13 cellular contexts compared by ENCODE assay signal in genomic region chr5:151038292-151038745, GRCh38. TPM values are rescaled to one million over a fixed set of nuclear protein-coding genes. Genes with fewer than 3 reads are reported as not detected.
A peak's percentile ranks its signal among the peaks of the same experiment; 100 is the strongest.
DNase-seq lines count a peak whose midpoint lies in the region; ATAC-seq, FAIRE-seq and TF ChIP-seq lines count a peak whose summit lies in the region.
"Had no signal": no experiment of that assay in that cellular context is flagged by ENCODE, and none has a peak within 500 bp of the region (broad histone marks: within the 10 kb centered on the region; RNA-seq: fewer than 3 reads in every experiment).

No MANE protein-coding gene starts in this region.

- H3K27ac Mint-ChIP-seq in Calu3 (ENCODE audit: unreplicated experiment): peak overlapping the region; percentile 55
- H3K27ac Mint-ChIP-seq in activated naive CD8-positive, alpha-beta T cell treated with anti-CD3 and anti-CD28 coated beads, Interleukin-2, amount 50 U/mL, for 24 hours: peak overlapping the region; percentile 47

- no peaks in the 10 kb centered on the region for H3K27me3 Mint-ChIP-seq in Calu3 (ENCODE audit: unreplicated experiment)
- no peaks in the 10 kb centered on the region for H3K27me3 Mint-ChIP-seq in activated naive CD8-positive, alpha-beta T cell treated with anti-CD3 and anti-CD28 coated beads, Interleukin-2, amount 50 U/mL, for 24 hours

- H3K4me1 ChIP-seq in kidney (ENCODE audit: control insufficient read depth in 1 of 2, insufficient read depth in 1 of 2, low read depth in 1 of 2, low read length in 2 of 2) (peaks cover 41 to 50% of the 10 kb centered on the region in 2 donors), skeletal muscle tissue (ENCODE audit: control insufficient read depth in 3 of 3, insufficient read depth in 3 of 3, low read length in 3 of 3) (peaks cover 43 to 66% (median 62%) of the 10 kb centered on the region in 3 donors)
- H3K4me1 ChIP-seq: BE2C had no signal

- H3K27ac ChIP-seq in kidney (ENCODE audit: low read depth in 2 of 2, low read length in 2 of 2) (peak overlapping the region; percentile 73 to 75), skeletal muscle tissue (ENCODE audit: low read depth, low read length) (peak overlapping the region; percentile 94)

- TF ChIP-seq CTCF in Calu3 (IDR thresholded peaks at IDR 0.05; ENCODE audit: unreplicated experiment) (no peak), kidney (IDR thresholded peaks at IDR 0.05; ENCODE audit: borderline replicate concordance, extremely low read depth, insufficient read depth) (no peak)

- CTCF ChIA-PET in Calu3 (lab: Charles Lee): no interaction called here

- BruUV-seq in Calu3 (replicated peaks; lab: Mats Ljungman, UMichigan): no TSS peak

- intact Hi-C loops in Calu3 (cut with micrococcal nuclease; ENCODE audit: unreplicated experiment) (no loop called here), kidney (cut with DNase I) (no loop called here)

- H3K4me3 ChIP-seq in kidney (ENCODE audit: low read length in 2 of 2) (no peak overlapping the region), skeletal muscle tissue (ENCODE audit: low read length in 3 of 3) (peak overlapping the region in 2 of 3 donors; percentile 22 to 41)

- H3K9ac ChIP-seq in kidney (ENCODE audit: low read length in 2 of 2) (peak overlapping the region in 1 of 2 donors; percentile 13), skeletal muscle tissue (ENCODE audit: low read depth in 1 of 3, low read length in 3 of 3) (peak overlapping the region; percentile 27 to 71 (median 39))

- peaks cover 86% of the 10 kb centered on the region for H3K36me3 Mint-ChIP-seq in Calu3 (ENCODE audit: insufficient read depth, unreplicated experiment)
- peaks cover 72% of the 10 kb centered on the region for H3K36me3 Mint-ChIP-seq in activated naive CD8-positive, alpha-beta T cell treated with anti-CD3 and anti-CD28 coated beads, Interleukin-2, amount 50 U/mL, for 24 hours (ENCODE audit: low read depth)

- H3K27me3 ChIP-seq in skeletal muscle tissue (ENCODE audit: control insufficient read depth in 3 of 3, insufficient read depth in 3 of 3, low read length in 3 of 3): no peaks in the 10 kb centered on the region
- H3K27me3 ChIP-seq: BE2C had no signal

- FAIRE-seq in kidney (lab: Jason Lieb, UNC) (no peak), GM19239 (lab: Jason Lieb, UNC) (no peak)
- FAIRE-seq: G401.6 had no signal

- H3K4me3 Mint-ChIP-seq in Calu3 (ENCODE audit: low read depth, unreplicated experiment): no peak overlapping the region
- H3K4me3 Mint-ChIP-seq in activated naive CD8-positive, alpha-beta T cell treated with anti-CD3 and anti-CD28 coated beads, Interleukin-2, amount 50 U/mL, for 24 hours: no peak overlapping the region

- H3K36me3 ChIP-seq in kidney (ENCODE audit: control insufficient read depth in 1 of 2, insufficient read depth in 2 of 2, low read length in 2 of 2) (peaks cover 47 to 74% of the 10 kb centered on the region in 2 donors), skeletal muscle tissue (ENCODE audit: control insufficient read depth in 3 of 3, insufficient read depth in 3 of 3, low read length in 3 of 3) (peaks cover 59 to 68% (median 64%) of the 10 kb centered on the region in 3 donors)

- peaks cover 14% of the 10 kb centered on the region for H3K4me1 Mint-ChIP-seq in Calu3 (ENCODE audit: low read depth, unreplicated experiment)
- peaks cover 13% of the 10 kb centered on the region for H3K4me1 Mint-ChIP-seq in activated naive CD8-positive, alpha-beta T cell treated with anti-CD3 and anti-CD28 coated beads, Interleukin-2, amount 50 U/mL, for 24 hours

- no peak for ATAC-seq in activated naive CD8-positive, alpha-beta T cell treated with anti-CD3 and anti-CD28 coated beads, Interleukin-2, amount 50 U/mL, for 24 hours

- H3K9me3 ChIP-seq in kidney (ENCODE audit: control insufficient read depth in 1 of 2, low read length in 2 of 2) (no peaks in the 10 kb centered on the region), skeletal muscle tissue (ENCODE audit: control insufficient read depth in 3 of 3, low read length in 3 of 3) (no peaks in the 10 kb centered on the region)
- H3K9me3 ChIP-seq: BE2C had no signal

- DNase-seq in Calu3 (no peak), kidney (no peak), dermis blood vessel endothelial cell (no peak), RPMI8226 (no peak), GM19239 (ENCODE audit: insufficient read length, low spot score) (no peak), NAMALWA (ENCODE audit: low spot score) (no peak)
- no peak for DNase-seq in activated naive CD8-positive, alpha-beta T cell treated with anti-CD3 and anti-CD28 coated beads, Interleukin-2, amount 50 U/mL, for 24 hours
- DNase-seq: BE2C, cortex of kidney, glutamatergic neuron, NCI-H187 treated with DMSO at 0.1 percent for 48 hours had no signal

- no peaks in the 10 kb centered on the region for H3K9me3 Mint-ChIP-seq in Calu3 (ENCODE audit: low read depth, unreplicated experiment)
- no peaks in the 10 kb centered on the region for H3K9me3 Mint-ChIP-seq in activated naive CD8-positive, alpha-beta T cell treated with anti-CD3 and anti-CD28 coated beads, Interleukin-2, amount 50 U/mL, for 24 hours

RNA-seq across cellular contexts. Expression of gene GPX3, which starts 17.9 kb away (rescaled TPM):
- total RNA-seq in Calu3 (2022) (not detected in 2 replicates), kidney (1,327 TPM), skeletal muscle tissue (33.4 TPM), dermis blood vessel endothelial cell (16.8 and 22.8 TPM in 2 replicates)
- 27,893 TPM for polyA plus RNA-seq in kidney (ENCODE audit: insufficient read depth, low read depth, low replicate concordance)

RNA-seq across cellular contexts. Expression of gene TNIP1, which starts 42.5 kb away (rescaled TPM):
- total RNA-seq in Calu3 (2022) (321 and 339 TPM in 2 replicates), kidney (132 TPM), skeletal muscle tissue (42.8 TPM), dermis blood vessel endothelial cell (104 and 148 TPM in 2 replicates)
- 109 TPM for polyA plus RNA-seq in kidney (ENCODE audit: insufficient read depth, low read depth, low replicate concordance)

Comparison
In these comparisons a context has a peak if more than half of its experiments do, and no peak if none do; other contexts are left out.
1. H3K4me3 ChIP-seq: peak in skeletal muscle tissue (2 of 3); none in kidney (0 of 2).
2. RNA of gene GPX3, which starts 17.9 kb away (total RNA-seq): 1,327 TPM in kidney (single experiment); 33.4 TPM in skeletal muscle tissue (single experiment), 16.8 to 22.8 TPM in dermis blood vessel endothelial cell and not detected in Calu3; every median in the first group is over 10 times any median in the second.